Comparison of ENCODE assay signal across 8 cellular contexts in the genomic region with DNA sequence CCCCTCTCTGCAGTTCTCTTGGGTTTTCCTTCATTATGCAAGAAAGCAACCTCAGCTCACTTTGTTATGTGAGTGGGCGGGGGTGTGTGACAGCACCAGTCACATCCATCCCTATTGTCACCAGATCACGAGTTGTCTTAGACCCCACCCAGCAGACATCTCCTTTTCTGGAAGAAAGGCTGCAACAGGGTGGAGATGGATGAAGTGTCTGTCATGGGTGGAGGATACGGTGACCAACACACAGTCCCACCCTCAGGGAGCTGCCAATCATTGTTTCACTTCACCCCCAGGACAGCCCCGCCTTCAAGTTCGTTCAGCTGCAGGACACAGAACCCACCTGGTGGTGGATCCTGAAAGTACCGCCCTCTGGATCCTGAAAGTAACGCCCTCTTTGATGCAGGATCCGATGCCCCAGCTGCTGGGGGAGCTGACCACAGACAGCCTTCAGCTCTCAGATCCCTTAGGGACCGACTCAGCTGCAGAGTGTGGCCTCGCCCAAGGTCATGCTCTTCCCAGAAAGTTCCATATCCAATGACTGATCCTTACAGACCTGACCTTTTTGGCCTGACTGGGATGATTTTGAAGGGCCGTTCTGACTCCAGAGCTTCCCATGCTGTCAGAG.
DNase-seq lines count a peak whose midpoint lies in the region; ATAC-seq and FAIRE-seq lines count a peak whose summit lies in the region.

No MANE protein-coding gene starts in this region.

- no peak overlapping the region for H3K27ac Mint-ChIP-seq in activated CD4-positive, alpha-beta memory T cell treated with anti-CD3 and anti-CD28 coated beads for 36 hours

- no peaks in the 10 kb centered on the region for H3K36me3 ChIP-seq in iPS-18a (ENCODE audit: control insufficient read depth, low read depth, low read length)

- peaks cover 7% of the 10 kb centered on the region for H3K4me1 ChIP-seq in iPS-18a (ENCODE audit: control insufficient read depth, low read depth, low read length)

- DNase-seq in activated CD4-positive, CD25-positive, alpha-beta regulatory T cell (lab: John Stamatoyannopoulos, UW) = no peak
- peak; percentile 55 for DNase-seq in activated CD4-positive, alpha-beta memory T cell treated with anti-CD3 and anti-CD28 coated beads for 36 hours
- DNase-seq in hepatic stellate cell (ENCODE audit: low spot score) (no peak), NCI-H2029 treated with DMSO at 0.1 percent for 48 hours (lab: John Stamatoyannopoulos, UW) (no peak), urothelium cell line (ENCODE audit: low spot score) (no peak)

- peaks cover 12% of the 10 kb centered on the region for H3K4me1 Mint-ChIP-seq in activated CD4-positive, alpha-beta memory T cell treated with anti-CD3 and anti-CD28 coated beads for 36 hours (ENCODE audit: low read depth)

- H3K9me3 Mint-ChIP-seq in activated CD4-positive, alpha-beta memory T cell treated with anti-CD3 and anti-CD28 coated beads for 36 hours = no peaks in the 10 kb centered on the region

- POLR2A ChIA-PET in activated CD4-positive, alpha-beta memory T cell treated with anti-CD3 and anti-CD28 coated beads for 36 hours (lab: Charles Lee) = no interaction called here

- no peak for FAIRE-seq in urothelium cell line (lab: Jason Lieb, UNC)

- H3K4me3 Mint-ChIP-seq in activated CD4-positive, alpha-beta memory T cell treated with anti-CD3 and anti-CD28 coated beads for 36 hours = no peak overlapping the region

- H3K9ac ChIP-seq in iPS-18a (ENCODE audit: low read length) = no peak overlapping the region

- CTCF ChIA-PET in activated CD4-positive, alpha-beta memory T cell treated with anti-CD3 and anti-CD28 coated beads for 36 hours (lab: Charles Lee) = interaction anchor here (0.7 kb wide), 1 partner anchor 68 kb away, joined by 3 read pairs; no protein-coding TSS in a partner anchor

- no peaks in the 10 kb centered on the region for H3K27me3 Mint-ChIP-seq in activated CD4-positive, alpha-beta memory T cell treated with anti-CD3 and anti-CD28 coated beads for 36 hours

- H3K27ac ChIP-seq in iPS-18a (ENCODE audit: low read length) = peak overlapping the region; percentile 76

- no peaks in the 10 kb centered on the region for H3K36me3 Mint-ChIP-seq in activated CD4-positive, alpha-beta memory T cell treated with anti-CD3 and anti-CD28 coated beads for 36 hours

- H3K9me3 ChIP-seq in iPS-18a (ENCODE audit: control insufficient read depth, low read depth, low read length) = no peaks in the 10 kb centered on the region

- intact Hi-C loops in activated CD4-positive, alpha-beta memory T cell treated with anti-CD3 and anti-CD28 coated beads for 36 hours (cut with micrococcal nuclease) = no loop called here

- ATAC-seq in activated CD4-positive, CD25-positive, alpha-beta regulatory T cell treated with anti-CD3 and anti-CD28 coated beads, Interleukin-2, amount 50 U/mL, for 24 hours = peak; percentile 44 to 60
- peak; percentile 63 for ATAC-seq in HG03521 (IDR thresholded peaks at IDR 0.05; ENCODE audit: unreplicated experiment)

- H3K27me3 ChIP-seq in iPS-18a (ENCODE audit: control insufficient read depth, insufficient read depth, low read length) = no peaks in the 10 kb centered on the region

- H3K4me3 ChIP-seq in iPS-18a (ENCODE audit: low read length) = peak overlapping the region; percentile 15
